ENCODE assay signal across 16 cellular contexts in the genomic region with DNA sequence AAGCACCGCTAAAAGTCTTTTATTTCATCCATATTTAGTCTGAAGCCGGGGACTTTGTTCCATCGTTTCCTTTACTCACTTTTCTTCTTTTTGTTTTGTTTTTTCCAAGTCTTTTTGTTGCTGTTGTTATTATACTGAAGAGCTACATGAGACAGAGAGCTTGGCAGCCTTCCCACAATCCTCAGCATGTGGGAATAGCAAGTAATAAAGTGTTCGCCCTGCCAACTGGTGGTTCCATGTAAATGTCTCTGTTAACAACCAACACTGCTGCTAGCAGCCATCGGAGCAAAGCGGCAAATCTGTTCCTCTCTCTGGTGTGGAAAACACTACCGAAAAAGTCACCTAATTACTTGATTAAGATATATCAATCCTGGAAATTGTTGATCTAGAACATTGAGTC.
A peak's percentile ranks its signal among the peaks of the same experiment; 100 is the strongest.
DNase-seq lines count a peak whose midpoint lies in the region; ATAC-seq and TF ChIP-seq lines count a peak whose summit lies in the region.
"Had no signal": no experiment of that assay in that cellular context is flagged by ENCODE, and none has a peak within 500 bp of the region (broad histone marks: within the 10 kb centered on the region; RNA-seq: fewer than 3 reads in every experiment).

No MANE protein-coding gene starts in this region.

- no peak overlapping the region for H3K4me3 Mint-ChIP-seq in activated CD4-positive, alpha-beta memory T cell treated with anti-CD3 and anti-CD28 coated beads, Interleukin-2, amount 10 ng/mL, durations not matched to agents 7 days and 5 days
- H3K4me3 Mint-ChIP-seq: central memory CD8-positive, alpha-beta T cell; memory B cell had no signal

- H3K4me3 ChIP-seq in osteoblast (ENCODE audit: insufficient read depth, low read length) = no peak overlapping the region
- H3K4me3 ChIP-seq: SK-N-MC had no signal

- no peak for TF ChIP-seq CTCF in osteoblast (IDR thresholded peaks at IDR 0.05; ENCODE audit: extremely low read depth, low read depth, low read length)

- H3K27me3 ChIP-seq in osteoblast (ENCODE audit: insufficient read depth, low read length) = no peaks in the 10 kb centered on the region
- H3K27me3 ChIP-seq: BE2C had no signal

- no peak for ATAC-seq in GM18517 (IDR thresholded peaks at IDR 0.05; ENCODE audit: unreplicated experiment)

- H3K27ac ChIP-seq in caudate nucleus (ENCODE audit: low read depth, low read length) = peak overlapping the region; percentile 34
- no peak overlapping the region for H3K27ac ChIP-seq in osteoblast (ENCODE audit: low read depth, low read length)
- H3K27ac ChIP-seq: SK-N-MC had no signal

- H4K20me1 ChIP-seq in osteoblast (ENCODE audit: insufficient read depth, low read length) = no peaks in the 10 kb centered on the region

- H3K9me3 ChIP-seq in osteoblast (ENCODE audit: low read depth, low read length) = peaks cover 4% of the 10 kb centered on the region
- H3K9me3 ChIP-seq: BE2C had no signal

- CTCF ChIA-PET in activated CD4-positive, alpha-beta memory T cell treated with anti-CD3 and anti-CD28 coated beads, Interleukin-2, amount 10 ng/mL, durations not matched to agents 7 days and 5 days (lab: Charles Lee) = no interaction called here

- H3K4me1 ChIP-seq in osteoblast (ENCODE audit: insufficient read depth, low read length) = no peaks in the 10 kb centered on the region
- H3K4me1 ChIP-seq: BE2C had no signal

- peaks cover 17% of the 10 kb centered on the region for H3K9me3 Mint-ChIP-seq in activated CD4-positive, alpha-beta memory T cell treated with anti-CD3 and anti-CD28 coated beads, Interleukin-2, amount 10 ng/mL, durations not matched to agents 7 days and 5 days

- H3K36me3 ChIP-seq in osteoblast (ENCODE audit: insufficient read depth, low read length) = no peaks in the 10 kb centered on the region
- H3K36me3 ChIP-seq: BE2C had no signal

- no peak overlapping the region for H3K27ac Mint-ChIP-seq in activated CD4-positive, alpha-beta memory T cell treated with anti-CD3 and anti-CD28 coated beads, Interleukin-2, amount 10 ng/mL, durations not matched to agents 7 days and 5 days
- H3K27ac Mint-ChIP-seq: memory B cell had no signal

- H3K4me1 Mint-ChIP-seq in activated CD4-positive, alpha-beta memory T cell treated with anti-CD3 and anti-CD28 coated beads, Interleukin-2, amount 10 ng/mL, durations not matched to agents 7 days and 5 days = no peaks in the 10 kb centered on the region
- H3K4me1 Mint-ChIP-seq: central memory CD8-positive, alpha-beta T cell; memory B cell had no signal

- H2AFZ ChIP-seq in osteoblast (ENCODE audit: low read length) = no peak overlapping the region

- no peaks in the 10 kb centered on the region for H3K79me2 ChIP-seq in osteoblast (ENCODE audit: insufficient read depth, low read length)

- H3K4me2 ChIP-seq in osteoblast (ENCODE audit: insufficient read depth, low read length) = peak overlapping the region; percentile 18

- H3K27me3 Mint-ChIP-seq in activated CD4-positive, alpha-beta memory T cell treated with anti-CD3 and anti-CD28 coated beads, Interleukin-2, amount 10 ng/mL, durations not matched to agents 7 days and 5 days = no peaks in the 10 kb centered on the region
- H3K27me3 Mint-ChIP-seq: central memory CD8-positive, alpha-beta T cell; memory B cell had no signal

- H3K36me3 Mint-ChIP-seq in activated CD4-positive, alpha-beta memory T cell treated with anti-CD3 and anti-CD28 coated beads, Interleukin-2, amount 10 ng/mL, durations not matched to agents 7 days and 5 days (ENCODE audit: low read depth) = no peaks in the 10 kb centered on the region
- H3K36me3 Mint-ChIP-seq: memory B cell had no signal

- DNase-seq in AG08395 (ENCODE audit: low spot score) = peak; percentile 10
- DNase-seq in NCI-H1105 (lab: John Stamatoyannopoulos, UW) = peak; percentile 51
- DNase-seq in caudate nucleus (lab: John Stamatoyannopoulos, UW) = peak in 6 of 61 donors; percentile 0 to 21 (median 4)
- DNase-seq in osteoblast (ENCODE audit: insufficient read length, low spot score, missing footprints) = no peak
- no peak for DNase-seq in NCI-H748 treated with DMSO at 0.1 percent for 48 hours (lab: John Stamatoyannopoulos, UW)
- DNase-seq in activated CD4-positive, alpha-beta memory T cell treated with anti-CD3 and anti-CD28 coated beads, Interleukin-2, amount 10 ng/mL, durations not matched to agents 7 days and 5 days = no peak
- DNase-seq in mesenteric fat pad (ENCODE audit: low spot score) = no peak
- DNase-seq: activated CD8-positive, alpha-beta memory T cell treated with anti-CD3 and anti-CD28 coated beads for 24 hours; activated gamma-delta T cell treated with Interleukin-2 at 50 U/mL for 16 hours; BE2C; DND-41; NCI-H1417 had no signal

- POLR2A ChIA-PET in activated CD4-positive, alpha-beta memory T cell treated with anti-CD3 and anti-CD28 coated beads, Interleukin-2, amount 10 ng/mL, durations not matched to agents 7 days and 5 days (lab: Charles Lee) = no interaction called here

Comparison
In these comparisons a context has a peak if more than half of its experiments do, and no peak if none do; other contexts are left out.
1. DNase-seq: peak in AG08395 (single experiment) and NCI-H1105 (single experiment); none in osteoblast (single experiment), NCI-H748 treated with DMSO at 0.1 percent for 48 hours (single experiment), activated CD4-positive, alpha-beta memory T cell treated with anti-CD3 and anti-CD28 coated beads, Interleukin-2, amount 10 ng/mL, durations not matched to agents 7 days and 5 days (single experiment) and mesenteric fat pad (single experiment).